ENCODE assay signal across 9 cellular contexts in the genomic region with DNA sequence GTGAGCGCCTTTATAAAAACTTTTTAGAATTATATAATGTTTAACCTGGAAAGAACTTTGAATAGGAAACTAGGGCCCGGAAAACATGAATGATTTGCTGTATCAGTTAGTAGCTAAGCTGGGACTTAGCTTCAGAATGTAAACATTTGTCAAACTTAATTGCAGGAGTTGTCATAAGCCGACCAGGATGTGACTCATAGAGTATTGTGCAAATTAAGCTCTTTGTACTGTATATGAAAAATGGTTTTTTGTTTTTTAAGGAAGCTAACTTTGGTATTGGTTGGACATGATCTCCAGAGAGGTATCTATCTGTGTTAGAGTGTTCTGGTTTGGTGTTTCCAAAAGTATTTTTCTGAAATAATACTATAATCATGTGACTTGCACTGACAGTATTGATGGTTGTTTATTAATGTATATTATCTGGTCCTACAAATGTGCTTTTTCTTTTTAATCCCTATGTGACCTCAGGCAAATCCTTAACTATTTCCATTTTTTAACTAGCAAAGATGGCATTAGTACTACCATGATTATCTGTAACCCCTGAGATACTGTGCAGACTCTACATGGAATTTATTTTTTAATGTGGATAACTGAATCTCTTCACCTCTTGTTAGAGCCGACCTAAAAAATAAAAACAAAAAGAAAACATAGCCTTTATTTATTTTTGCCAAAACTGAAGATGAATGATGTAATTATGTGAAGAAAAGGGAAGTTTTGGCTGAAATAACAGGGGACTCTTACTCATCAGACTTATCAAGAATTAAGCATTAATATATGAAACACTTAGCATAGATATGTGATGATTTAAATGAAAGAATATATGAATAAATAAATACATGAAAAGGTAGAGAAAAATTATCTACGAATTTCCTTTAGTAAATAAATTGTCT. TPM values are rescaled to one million over a fixed set of nuclear protein-coding genes. Genes with fewer than 3 reads are reported as not detected.
DNase-seq lines count a peak whose midpoint lies in the region; ATAC-seq and TF ChIP-seq lines count a peak whose summit lies in the region.
"Had no signal": no experiment of that assay in that cellular context is flagged by ENCODE, and none has a peak within 500 bp of the region (broad histone marks: within the 10 kb centered on the region; RNA-seq: fewer than 3 reads in every experiment).

No MANE protein-coding gene starts in this region.

- H3K9me3 Mint-ChIP-seq in activated CD8-positive, alpha-beta memory T cell treated with anti-CD3 and anti-CD28 coated beads, Interleukin-2, amount 10 ng/mL, durations not matched to agents 7 days and 5 days (ENCODE audit: low read depth): no peaks in the 10 kb centered on the region

- no peak overlapping the region for H3K4me3 ChIP-seq in colonic mucosa
- no peak overlapping the region for H3K4me3 ChIP-seq in tibial artery

- no peak overlapping the region for H3K27ac Mint-ChIP-seq in activated CD8-positive, alpha-beta memory T cell treated with anti-CD3 and anti-CD28 coated beads, Interleukin-2, amount 10 ng/mL, durations not matched to agents 7 days and 5 days

- peaks cover 27% of the 10 kb centered on the region for H3K36me3 Mint-ChIP-seq in activated CD8-positive, alpha-beta memory T cell treated with anti-CD3 and anti-CD28 coated beads, Interleukin-2, amount 10 ng/mL, durations not matched to agents 7 days and 5 days

- DNase-seq in ELR (ENCODE audit: low read depth) (peak; percentile 81), NCI-H460 (ENCODE audit: extremely low read depth, low read depth) (peak; percentile 55), colonic mucosa (no peak), omental fat pad (ENCODE audit: low spot score) (no peak), activated gamma-delta T cell (lab: John Stamatoyannopoulos, UW) (no peak), tibial artery (no peak), NCI-H748 (lab: John Stamatoyannopoulos, UW; ENCODE audit: unreplicated experiment) (no peak)
- DNase-seq in activated CD8-positive, alpha-beta memory T cell treated with anti-CD3 and anti-CD28 coated beads, Interleukin-2, amount 10 ng/mL, durations not matched to agents 7 days and 5 days: no peak

- H3K4me3 Mint-ChIP-seq in activated CD8-positive, alpha-beta memory T cell treated with anti-CD3 and anti-CD28 coated beads, Interleukin-2, amount 10 ng/mL, durations not matched to agents 7 days and 5 days: no peak overlapping the region

- H3K9ac ChIP-seq in colonic mucosa (ENCODE audit: low read depth in 2 of 2, low read length in 2 of 2): peak overlapping the region in 1 of 2 donors; percentile 34

- H3K27me3 Mint-ChIP-seq in activated CD8-positive, alpha-beta memory T cell treated with anti-CD3 and anti-CD28 coated beads, Interleukin-2, amount 10 ng/mL, durations not matched to agents 7 days and 5 days: no peaks in the 10 kb centered on the region

- no peaks in the 10 kb centered on the region for H3K9me3 ChIP-seq in colonic mucosa
- H3K9me3 ChIP-seq in tibial artery: no peaks in the 10 kb centered on the region

- H3K36me3 ChIP-seq in colonic mucosa (no peaks in the 10 kb centered on the region), tibial artery (peaks cover 4 to 28% (median 18%) of the 10 kb centered on the region in 3 donors)

- TF ChIP-seq CTCF in colonic mucosa (IDR thresholded peaks at IDR 0.05) (no peak), omental fat pad (IDR thresholded peaks at IDR 0.05) (no peak), tibial artery (IDR thresholded peaks at IDR 0.05) (no peak)

- H3K4me1 ChIP-seq in colonic mucosa (peaks cover 5% of the 10 kb centered on the region), tibial artery (peaks cover 0 to 29% (median 11%) of the 10 kb centered on the region in 4 donors)

- H3K27ac ChIP-seq in colonic mucosa (peak overlapping the region; percentile 78), tibial artery (no peak overlapping the region)

- H3K4me1 Mint-ChIP-seq in activated CD8-positive, alpha-beta memory T cell treated with anti-CD3 and anti-CD28 coated beads, Interleukin-2, amount 10 ng/mL, durations not matched to agents 7 days and 5 days: peaks cover 16% of the 10 kb centered on the region

- peak; percentile 57 for ATAC-seq in omental fat pad (ENCODE audit: low FRiP score)
- no peak for ATAC-seq in activated CD8-positive, alpha-beta memory T cell treated with anti-CD3 and anti-CD28 coated beads, Interleukin-2, amount 10 ng/mL, durations not matched to agents 7 days and 5 days
- ATAC-seq: sciatic nerve had no signal

- H3K27me3 ChIP-seq in colonic mucosa (no peaks in the 10 kb centered on the region), tibial artery (no peaks in the 10 kb centered on the region)

- CTCF ChIA-PET in activated CD8-positive, alpha-beta memory T cell treated with anti-CD3 and anti-CD28 coated beads, Interleukin-2, amount 10 ng/mL, durations not matched to agents 7 days and 5 days (lab: Charles Lee): no interaction called here

- intact Hi-C loops in colonic mucosa (cut with DNase I) (no loop called here), tibial artery (cut with DNase I; ENCODE audit: low total_unique reads) (no loop called here)

RNA-seq across cellular contexts. Expression of a gene that starts 11.7 kb away (rescaled TPM):
- total RNA-seq in NCI-H460 (2014; rRNA removed; shearing (Covaris generic)): 46.5 and 53.3 TPM in 2 replicates
- polyA plus RNA-seq in NCI-H460 (2014; cell fraction: nucleus; rRNA removed): 16.1 and 18.1 TPM in 2 replicates
- total RNA-seq in colonic mucosa: 10 to 100 TPM; 47.3 to 82.8 TPM
- 10 to 100 TPM; 12.2 to 33.9 (median 16.9) TPM for total RNA-seq in omental fat pad
- total RNA-seq in activated CD8-positive, alpha-beta memory T cell treated with anti-CD3 and anti-CD28 coated beads, Interleukin-2, amount 10 ng/mL, durations not matched to agents 7 days and 5 days: 10 to 100 TPM; 30.9 to 40.5 TPM

RNA-seq across cellular contexts. Expression of a gene that starts 24.7 kb away (rescaled TPM):
- total RNA-seq in NCI-H460 (2014; rRNA removed; shearing (Covaris generic)): 0.07 TPM in 1 of 2 replicates, not detected in the other
- polyA plus RNA-seq in NCI-H460 (2014; cell fraction: nucleus; rRNA removed): not detected in 2 replicates
- total RNA-seq in colonic mucosa: under 1 TPM; 0.22 to 0.74 TPM
- 1 to 10 TPM; 2.8 to 8.9 (median 6.7) TPM for total RNA-seq in omental fat pad
- total RNA-seq in activated CD8-positive, alpha-beta memory T cell treated with anti-CD3 and anti-CD28 coated beads, Interleukin-2, amount 10 ng/mL, durations not matched to agents 7 days and 5 days: under 1 TPM in 1 of 2 experiments, not detected in 1; 0.07 TPM

Comparison
In these comparisons a context has a peak if more than half of its experiments do, and no peak if none do; other contexts are left out.
1. DNase-seq: peak in ELR (single experiment) and NCI-H460 (single experiment); none in colonic mucosa (single experiment), omental fat pad (single experiment), activated CD8-positive, alpha-beta memory T cell treated with anti-CD3 and anti-CD28 coated beads, Interleukin-2, amount 10 ng/mL, durations not matched to agents 7 days and 5 days (single experiment), activated gamma-delta T cell (single experiment), tibial artery (0 of 2) and NCI-H748 (single experiment).